In genomic region chr9:131707677-131708612, GRCh38 we compare ENCODE assay signal across 1 cellular context.
TF ChIP-seq lines count a peak whose summit lies in the region.

No MANE protein-coding gene starts in this region.

TF ChIP-seq in GM23338, 12 proteins besides CTCF, POLR2A, EP300 and RAD21 (continued from another document):
- no peak for TF ChIP-seq ZNF462 (CRISPR knock-in tag; IDR thresholded peaks at IDR 0.05)
- no peak for TF ChIP-seq ZNF331 (CRISPR knock-in tag; IDR thresholded peaks at IDR 0.05; ENCODE audit: low read depth)
- no peak for TF ChIP-seq REST (IDR thresholded peaks at IDR 0.05; ENCODE audit: unreplicated experiment)
- no peak for TF ChIP-seq STAT1 (IDR thresholded peaks at IDR 0.05; ENCODE audit: unreplicated experiment)
